27 cellular contexts compared by ENCODE assay signal in the genomic region with DNA sequence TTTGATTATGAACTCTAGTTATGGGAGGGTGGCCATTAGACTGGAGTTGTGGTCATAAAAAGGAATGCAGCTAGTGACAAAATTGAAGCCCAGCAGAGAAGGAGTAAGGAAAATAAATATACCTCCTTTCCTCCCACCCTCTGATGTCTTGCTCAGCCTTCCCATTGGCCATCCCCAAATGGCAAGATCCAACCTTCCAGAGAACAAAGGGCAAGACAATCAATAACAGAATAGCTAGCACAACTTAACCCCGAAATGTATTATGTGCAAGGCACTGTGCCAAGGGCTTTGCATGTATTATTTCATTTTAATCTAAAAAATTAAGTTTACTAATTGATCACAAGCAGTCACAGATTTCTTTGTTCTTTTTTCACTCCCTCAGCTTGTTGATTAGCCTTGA. TPM values are rescaled to one million over a fixed set of nuclear protein-coding genes. Genes with fewer than 3 reads are reported as not detected.
DNase-seq lines count a peak whose midpoint lies in the region; ATAC-seq and TF ChIP-seq lines count a peak whose summit lies in the region.
"Had no signal": no experiment of that assay in that cellular context is flagged by ENCODE, and none has a peak within 500 bp of the region (broad histone marks: within the 10 kb centered on the region; RNA-seq: fewer than 3 reads in every experiment).

No MANE protein-coding gene starts in this region.

- no peak for DNase-seq in activated CD8-positive, alpha-beta memory T cell treated with anti-CD3 and anti-CD28 coated beads, Interleukin-2, amount 10 ng/mL, durations not matched to agents 7 days and 5 days
- DNase-seq in activated CD8-positive, alpha-beta memory T cell treated with anti-CD3 and anti-CD28 coated beads, Interleukin-2, amount 50 U/mL, for 4 hours: no peak
- DNase-seq in tibial artery (no peak), left colon (no peak)
- DNase-seq: activated CD4-positive, alpha-beta memory T cell treated with anti-CD3 and anti-CD28 coated beads, Interleukin-2, amount 10 ng/mL, durations not matched to agents 7 days and 5 days; activated CD4-positive, alpha-beta T cell treated with anti-CD3 and anti-CD28 coated beads for 1 hour; anterior cingulate cortex; Calu3; caudate nucleus; dermis blood vessel endothelial cell; islet precursor cell; Kasumi-1; NCI-H1694; SK-N-SH; stimulated activated CD4-positive, alpha-beta T cell treated with anti-CD3 and anti-CD28 coated beads, Interleukin-2, amount 100 ng/mL, for 48 hours; T-helper 17 cell had no signal

- H3K36me3 ChIP-seq in duodenal mucosa (ENCODE audit: control insufficient read depth in 1 of 2, insufficient read depth in 2 of 2, low read length in 2 of 2) (no peaks in the 10 kb centered on the region), tibial artery (no peaks in the 10 kb centered on the region)
- H3K36me3 ChIP-seq: vagina had no signal

- no peak for ATAC-seq in activated CD8-positive, alpha-beta memory T cell treated with anti-CD3 and anti-CD28 coated beads, Interleukin-2, amount 10 ng/mL, durations not matched to agents 7 days and 5 days
- ATAC-seq in HG03439 (IDR thresholded peaks at IDR 0.05; ENCODE audit: unreplicated experiment): no peak
- no peak for ATAC-seq in left colon
- no peak for ATAC-seq in HG03571 (IDR thresholded peaks at IDR 0.05; ENCODE audit: unreplicated experiment)
- ATAC-seq: T-helper 17 cell had no signal

- H3K27me3 Mint-ChIP-seq in activated CD8-positive, alpha-beta memory T cell treated with anti-CD3 and anti-CD28 coated beads, Interleukin-2, amount 10 ng/mL, durations not matched to agents 7 days and 5 days: no peaks in the 10 kb centered on the region
- peaks cover 18% of the 10 kb centered on the region for H3K27me3 Mint-ChIP-seq in nephron (ENCODE audit: low read depth)
- H3K27me3 Mint-ChIP-seq: activated naive CD8-positive, alpha-beta T cell; T-helper 17 cell had no signal

- no peak for TF ChIP-seq CTCF in nephron (IDR thresholded peaks at IDR 0.05; ENCODE audit: unreplicated experiment in 3 of 3)
- TF ChIP-seq CTCF in tibial artery (IDR thresholded peaks at IDR 0.05): no peak

- no peak overlapping the region for H3K27ac ChIP-seq in duodenal mucosa (ENCODE audit: low read depth, low read length)
- peak overlapping the region; percentile 95 to 96 for H3K27ac ChIP-seq in tibial artery
- H3K27ac ChIP-seq: 22Rv1, RWPE1, vagina had no signal

- H3K9me3 ChIP-seq in duodenal mucosa (ENCODE audit: control insufficient read depth in 1 of 2, low read length in 2 of 2) (no peaks in the 10 kb centered on the region), tibial artery (no peaks in the 10 kb centered on the region)
- H3K9me3 ChIP-seq: SK-N-SH, vagina had no signal

- peak overlapping the region; percentile 92 for H3K4me3 Mint-ChIP-seq in activated CD8-positive, alpha-beta memory T cell treated with anti-CD3 and anti-CD28 coated beads, Interleukin-2, amount 10 ng/mL, durations not matched to agents 7 days and 5 days
- H3K4me3 Mint-ChIP-seq in nephron: peak overlapping the region in 2 of 3 experiments; percentile 31 to 95
- H3K4me3 Mint-ChIP-seq: activated CD4-positive, alpha-beta memory T cell treated with anti-CD3 and anti-CD28 coated beads, Interleukin-2, amount 10 ng/mL, durations not matched to agents 7 days and 5 days; CD14-positive monocyte; memory B cell; T-helper 17 cell had no signal

- no peak overlapping the region for H3K9ac ChIP-seq in duodenal mucosa (ENCODE audit: low read depth in 1 of 2, low read length in 2 of 2)
- H3K9ac ChIP-seq: SK-N-SH had no signal

- H3K4me1 ChIP-seq in duodenal mucosa (ENCODE audit: control insufficient read depth in 1 of 2, insufficient read depth in 2 of 2, low read length in 2 of 2) (peaks cover 17 to 43% of the 10 kb centered on the region in 2 donors), tibial artery (peaks cover 0 to 70% (median 17%) of the 10 kb centered on the region in 4 donors)

- no peak overlapping the region for H3K27ac Mint-ChIP-seq in activated CD8-positive, alpha-beta memory T cell treated with anti-CD3 and anti-CD28 coated beads, Interleukin-2, amount 10 ng/mL, durations not matched to agents 7 days and 5 days
- H3K27ac Mint-ChIP-seq in nephron: peak overlapping the region in 2 of 3 experiments; percentile 18 to 95
- H3K27ac Mint-ChIP-seq: activated CD4-positive, alpha-beta memory T cell treated with anti-CD3 and anti-CD28 coated beads, Interleukin-2, amount 10 ng/mL, durations not matched to agents 7 days and 5 days; activated naive CD8-positive, alpha-beta T cell; memory B cell; T-helper 17 cell had no signal

- peaks cover 55% of the 10 kb centered on the region for H3K4me1 Mint-ChIP-seq in activated CD8-positive, alpha-beta memory T cell treated with anti-CD3 and anti-CD28 coated beads, Interleukin-2, amount 10 ng/mL, durations not matched to agents 7 days and 5 days
- peaks cover 18% of the 10 kb centered on the region for H3K4me1 Mint-ChIP-seq in nephron

- peak overlapping the region; percentile 4 to 41 for H3K4me3 ChIP-seq in duodenal mucosa (ENCODE audit: low read depth in 1 of 2, low read length in 2 of 2)
- H3K4me3 ChIP-seq in tibial artery: peak overlapping the region; percentile 66 to 86
- H3K4me3 ChIP-seq: vagina had no signal

- CTCF ChIA-PET in activated CD8-positive, alpha-beta memory T cell treated with anti-CD3 and anti-CD28 coated beads, Interleukin-2, amount 10 ng/mL, durations not matched to agents 7 days and 5 days (lab: Charles Lee): interaction anchor here (0.7 to 1.6 kb wide), 5 partner anchors 8 to 127 kb away, joined by 3 read pairs; no protein-coding TSS in a partner anchor

- intact Hi-C loops in tibial artery (cut with DNase I; ENCODE audit: low total_unique reads): no loop called here
- intact Hi-C loops in left colon (cut with DNase I, micrococcal nuclease): loop anchor here in 1 of 2 donors (10.0 kb wide), 1 partner anchor 103 kb away; no protein-coding TSS in a partner anchor

- no peaks in the 10 kb centered on the region for H3K9me3 Mint-ChIP-seq in activated CD8-positive, alpha-beta memory T cell treated with anti-CD3 and anti-CD28 coated beads, Interleukin-2, amount 10 ng/mL, durations not matched to agents 7 days and 5 days (ENCODE audit: low read depth)
- H3K9me3 Mint-ChIP-seq in nephron: no peaks in the 10 kb centered on the region
- H3K9me3 Mint-ChIP-seq: activated CD4-positive, alpha-beta memory T cell treated with anti-CD3 and anti-CD28 coated beads, Interleukin-2, amount 10 ng/mL, durations not matched to agents 7 days and 5 days; CD14-positive monocyte; memory B cell had no signal

- H3K36me3 Mint-ChIP-seq in activated CD8-positive, alpha-beta memory T cell treated with anti-CD3 and anti-CD28 coated beads, Interleukin-2, amount 10 ng/mL, durations not matched to agents 7 days and 5 days: peaks cover 14% of the 10 kb centered on the region
- H3K36me3 Mint-ChIP-seq in nephron (ENCODE audit: low read depth): no peaks in the 10 kb centered on the region
- H3K36me3 Mint-ChIP-seq: memory B cell had no signal

- H3K27me3 ChIP-seq in duodenal mucosa (ENCODE audit: control insufficient read depth in 1 of 2, insufficient read depth in 2 of 2, low read length in 2 of 2) (no peaks in the 10 kb centered on the region), tibial artery (no peaks in the 10 kb centered on the region)
- H3K27me3 ChIP-seq: vagina had no signal

RNA-seq across cellular contexts. Expression of gene ITGA1, which starts 3.6 kb away (rescaled TPM):
- total RNA-seq in activated CD8-positive, alpha-beta memory T cell treated with anti-CD3 and anti-CD28 coated beads, Interleukin-2, amount 10 ng/mL, durations not matched to agents 7 days and 5 days: 10 to 100 TPM; 37.0 to 66.8 TPM
- total RNA-seq in left colon: 10 to 100 TPM; 25.2 to 47.0 TPM
- total RNA-seq: OCI-LY7 had no signal

RNA-seq across cellular contexts. Expression of gene PELO, which starts 3.6 kb away (rescaled TPM):
- 10 to 100 TPM; 41.8 to 63.4 TPM for total RNA-seq in activated CD8-positive, alpha-beta memory T cell treated with anti-CD3 and anti-CD28 coated beads, Interleukin-2, amount 10 ng/mL, durations not matched to agents 7 days and 5 days
- 10 to 100 TPM; 16.4 to 21.2 TPM for total RNA-seq in left colon
